Comparison of ENCODE assay signal across 30 cellular contexts in genomic region chr2:235161565-235161964, GRCh38.
"Had no signal": no experiment of that assay in that cellular context is flagged by ENCODE, and none has a peak within 500 bp of the region (broad histone marks: within the 10 kb centered on the region; RNA-seq: fewer than 3 reads in every experiment).

No MANE protein-coding gene starts in this region.

- DNase-seq: natural killer cell; occipital lobe; ovary; posterior cingulate gyrus; psoas muscle; right cardiac atrium; spleen; stimulated activated CD4-positive, alpha-beta T cell treated with anti-CD3 and anti-CD28 coated beads, Interleukin-12 subunit alpha, Interleukin-12 subunit beta, amount 100 ng/mL, for 4 hours; stimulated activated CD4-positive, alpha-beta T cell treated with anti-CD3 and anti-CD28 coated beads, Interleukin-1b, Interleukin-23, amount 100 ng/mL, for 48 hours; stimulated activated CD4-positive, alpha-beta T cell treated with anti-CD3 and anti-CD28 coated beads, Interleukin-4, amount 100 ng/mL, for 1 hour; stimulated activated CD4-positive, alpha-beta T cell treated with anti-CD3 and anti-CD28 coated beads, Interleukin-4, amount 100 ng/mL, for 4 hours; stimulated activated CD8-positive, alpha-beta memory T cell treated with anti-CD3 and anti-CD28 coated beads, Interleukin-4, amount 100 ng/mL, for 48 hours; stimulated activated naive CD4-positive, alpha-beta T cell; stomach; thyroid gland; trophoblast cell; upper lobe of left lung had no signal

- H2AFZ ChIP-seq: neural progenitor cell, parathyroid adenoma had no signal

- H3K4me3 Mint-ChIP-seq: natural killer cell; nephron; neural progenitor cell; stimulated activated memory B cell treated with anti-CD40 and anti-IgM and Interleukin-4, amounts not matched to agents 10 μg/mL and 1 μg/mL and 100 μg/mL, for 72 hours; stimulated activated naive CD8-positive, alpha-beta T cell treated with anti-CD3 and anti-CD28 coated beads, Interleukin-15, Interleukin-2, amounts not matched to agents 100 ng/mL and 50 ng/mL, for 24 hours had no signal

- H3K36me3 ChIP-seq: neural progenitor cell, ovary, spleen, stomach, thoracic aorta, thyroid gland, tibial nerve, upper lobe of left lung, vagina had no signal

- H3K4me1 Mint-ChIP-seq: stimulated activated memory B cell treated with anti-CD40 and anti-IgM and Interleukin-4, amounts not matched to agents 10 μg/mL and 1 μg/mL and 100 μg/mL, for 72 hours had no signal

- H3K4me3 ChIP-seq: neural progenitor cell, ovary, psoas muscle, skin epidermis, smooth muscle cell, spleen, stomach, thoracic aorta, thyroid gland, tibial nerve, upper lobe of left lung, vagina had no signal

- H3K27ac Mint-ChIP-seq: natural killer cell; nephron; neural progenitor cell; progenitor cell of endocrine pancreas; stimulated activated memory B cell treated with anti-CD40 and anti-IgM and Interleukin-4, amounts not matched to agents 10 μg/mL and 1 μg/mL and 100 μg/mL, for 72 hours; stimulated activated naive CD8-positive, alpha-beta T cell treated with anti-CD3 and anti-CD28 coated beads, Interleukin-15, Interleukin-2, amounts not matched to agents 100 ng/mL and 50 ng/mL, for 24 hours had no signal

- H3K4me2 ChIP-seq: neural progenitor cell, smooth muscle cell had no signal

- H3K79me2 ChIP-seq: parathyroid adenoma had no signal

- H3K9ac ChIP-seq: neural progenitor cell, parathyroid adenoma had no signal

- H3K27ac ChIP-seq: neural progenitor cell, ovary, parathyroid adenoma, psoas muscle, skin epidermis, spleen, stomach, thoracic aorta, thyroid gland, tibial nerve, upper lobe of left lung, vagina had no signal

- H3K4me1 ChIP-seq: parathyroid adenoma, psoas muscle, spleen, stomach, tibial nerve, upper lobe of left lung, vagina had no signal

- H3K36me3 Mint-ChIP-seq: natural killer cell; neural progenitor cell; stimulated activated memory B cell treated with anti-CD40 and anti-IgM and Interleukin-4, amounts not matched to agents 10 μg/mL and 1 μg/mL and 100 μg/mL, for 72 hours had no signal

- H3K9me3 Mint-ChIP-seq: natural killer cell; stimulated activated memory B cell treated with anti-CD40 and anti-IgM and Interleukin-4, amounts not matched to agents 10 μg/mL and 1 μg/mL and 100 μg/mL, for 72 hours; stimulated activated naive CD8-positive, alpha-beta T cell treated with anti-CD3 and anti-CD28 coated beads, Interleukin-15, Interleukin-2, amounts not matched to agents 100 ng/mL and 50 ng/mL, for 24 hours had no signal

- H3K27me3 ChIP-seq: neural progenitor cell, ovary, thyroid gland, tibial nerve, upper lobe of left lung, vagina had no signal

- H3K9me3 ChIP-seq: ovary, psoas muscle, spleen, thoracic aorta, thyroid gland, tibial nerve, upper lobe of left lung, vagina had no signal

- FAIRE-seq: urothelium cell line had no signal

- ATAC-seq: natural killer cell; psoas muscle; right cardiac atrium; sciatic nerve; stimulated activated memory B cell treated with anti-CD40 and anti-IgM and Interleukin-4, amounts not matched to agents 10 μg/mL and 1 μg/mL and 100 μg/mL, for 72 hours had no signal
